15 cellular contexts compared by ENCODE assay signal in the genomic region with DNA sequence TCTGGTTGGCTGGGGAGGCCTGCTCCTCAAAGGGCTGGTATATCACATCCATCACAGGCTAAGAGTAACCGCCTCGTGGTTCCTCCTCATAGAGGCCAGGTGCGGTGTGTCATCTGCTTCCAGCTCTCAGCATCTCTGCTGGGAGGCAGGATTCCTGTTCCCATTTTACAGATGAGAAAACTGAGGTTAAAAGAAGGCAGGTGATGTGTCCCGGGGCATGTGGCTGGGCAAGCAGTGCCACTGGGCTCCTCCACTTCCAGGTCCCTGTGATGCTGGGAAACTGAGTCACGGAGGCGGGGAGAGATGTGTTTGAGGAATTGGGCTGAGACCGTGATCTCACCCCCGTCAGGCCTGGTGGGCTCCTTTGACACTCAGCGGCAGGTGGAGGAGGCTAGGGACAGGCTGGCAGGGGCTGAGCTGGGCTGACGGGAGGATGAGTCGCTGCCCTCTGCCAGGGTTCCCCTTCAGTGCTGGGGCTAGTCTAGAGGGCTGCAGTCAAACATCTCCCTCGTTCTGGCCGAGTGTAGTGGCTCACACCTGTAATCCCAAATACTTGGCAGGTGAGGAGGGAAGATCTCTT. TPM values are rescaled to one million over a fixed set of nuclear protein-coding genes. Genes with fewer than 3 reads are reported as not detected.
DNase-seq lines count a peak whose midpoint lies in the region; ATAC-seq and TF ChIP-seq lines count a peak whose summit lies in the region.
"Had no signal": no experiment of that assay in that cellular context is flagged by ENCODE, and none has a peak within 500 bp of the region (broad histone marks: within the 10 kb centered on the region; RNA-seq: fewer than 3 reads in every experiment).

No MANE protein-coding gene starts in this region.

- no peaks in the 10 kb centered on the region for H3K27me3 Mint-ChIP-seq in activated CD8-positive, alpha-beta memory T cell treated with anti-CD3 and anti-CD28 coated beads, Interleukin-2, amount 10 ng/mL, durations not matched to agents 7 days and 5 days
- no peaks in the 10 kb centered on the region for H3K27me3 Mint-ChIP-seq in activated naive CD8-positive, alpha-beta T cell treated with anti-CD3 and anti-CD28 coated beads for 36 hours

- no peaks in the 10 kb centered on the region for H3K9me3 ChIP-seq in neuronal stem cell (replicated peaks in 1 of 2; ENCODE audit: control insufficient read depth in 2 of 2, insufficient read depth in 1 of 2, low read depth in 1 of 2, low read length in 2 of 2)
- H3K9me3 ChIP-seq in trophoblast cell (ENCODE audit: insufficient read depth, low read depth, low read length) = peaks cover 5% of the 10 kb centered on the region
- H3K9me3 ChIP-seq: esophagus squamous epithelium, Peyer's patch, upper lobe of right lung had no signal

- H4K8ac ChIP-seq in neuronal stem cell (ENCODE audit: low read depth, low read length) (no peak overlapping the region), trophoblast cell (ENCODE audit: low read depth, low read length) (no peak overlapping the region)

- intact Hi-C loops in left colon (cut with DNase I, micrococcal nuclease) = no loop called here

- no peak overlapping the region for H3K18ac ChIP-seq in neuronal stem cell (ENCODE audit: low read length)
- H3K18ac ChIP-seq in trophoblast cell (ENCODE audit: low read length) = no peak overlapping the region

- no peak overlapping the region for H3K23ac ChIP-seq in neuronal stem cell (ENCODE audit: low read depth, low read length, poor library complexity)
- H3K23ac ChIP-seq in trophoblast cell (ENCODE audit: low read length) = no peak overlapping the region

- H2BK120ac ChIP-seq in neuronal stem cell (ENCODE audit: low read depth, low read length) = no peak overlapping the region
- H2BK120ac ChIP-seq in trophoblast cell (ENCODE audit: insufficient read depth, low read length, poor library complexity) = no peak overlapping the region

- H3K4me1 ChIP-seq in neuronal stem cell (ENCODE audit: control insufficient read depth in 2 of 2, insufficient read depth in 1 of 2, low read depth in 1 of 2, low read length in 2 of 2) = peaks cover 0 to 11% of the 10 kb centered on the region in 2 donors
- H3K4me1 ChIP-seq in trophoblast cell (ENCODE audit: control insufficient read depth in 1 of 2, insufficient read depth in 2 of 2, low read length in 2 of 2) = peaks cover 9 to 11% of the 10 kb centered on the region in 2 experiments

- ATAC-seq in activated CD8-positive, alpha-beta memory T cell treated with anti-CD3 and anti-CD28 coated beads, Interleukin-2, amount 10 ng/mL, durations not matched to agents 7 days and 5 days = no peak
- ATAC-seq in left colon (no peak), GM19455 (IDR thresholded peaks at IDR 0.05; ENCODE audit: unreplicated experiment) (no peak)
- ATAC-seq: upper lobe of right lung had no signal

- H3K27me3 ChIP-seq in HL-60 (ENCODE audit: insufficient read depth, poor library complexity, severe bottlenecking) (no peaks in the 10 kb centered on the region), neuronal stem cell (ENCODE audit: control insufficient read depth in 3 of 3, insufficient read depth in 3 of 3, low read depth in 1 of 3, low read length in 3 of 3) (no peaks in the 10 kb centered on the region), trophoblast cell (ENCODE audit: insufficient read depth, low read length) (no peaks in the 10 kb centered on the region)
- H3K27me3 ChIP-seq: esophagus squamous epithelium, Peyer's patch, upper lobe of right lung had no signal

- H3K4ac ChIP-seq in neuronal stem cell (ENCODE audit: low read length) = no peak overlapping the region
- H3K4ac ChIP-seq in trophoblast cell (ENCODE audit: low read depth, low read length) = no peak overlapping the region

- peaks cover 3% of the 10 kb centered on the region for H3K79me2 ChIP-seq in trophoblast cell (ENCODE audit: control insufficient read depth, insufficient read depth, low read length, poor library complexity)

- no peaks in the 10 kb centered on the region for H3K9me3 Mint-ChIP-seq in activated CD8-positive, alpha-beta memory T cell treated with anti-CD3 and anti-CD28 coated beads, Interleukin-2, amount 10 ng/mL, durations not matched to agents 7 days and 5 days (ENCODE audit: low read depth)
- H3K9me3 Mint-ChIP-seq in activated naive CD8-positive, alpha-beta T cell treated with anti-CD3 and anti-CD28 coated beads for 36 hours = no peaks in the 10 kb centered on the region
- H3K9me3 Mint-ChIP-seq: mesothelial cell of epicardium had no signal

- H2BK12ac ChIP-seq in neuronal stem cell (ENCODE audit: low read length) (no peak overlapping the region), trophoblast cell (ENCODE audit: low read length) (no peak overlapping the region)

- no peak for DNase-seq in activated CD8-positive, alpha-beta memory T cell treated with anti-CD3 and anti-CD28 coated beads, Interleukin-2, amount 10 ng/mL, durations not matched to agents 7 days and 5 days
- DNase-seq in activated CD8-positive, alpha-beta memory T cell treated with anti-CD3 and anti-CD28 coated beads for 24 hours = no peak
- DNase-seq in HL-60 (ENCODE audit: low read depth in 1 of 2, low spot score in 1 of 2) (no peak), neuronal stem cell (ENCODE audit: low spot score) (no peak), left colon (no peak), trophoblast cell (no peak)
- DNase-seq in activated naive CD8-positive, alpha-beta T cell treated with anti-CD3 and anti-CD28 coated beads for 36 hours = no peak
- DNase-seq: cortex of kidney, esophagus squamous epithelium, islet precursor cell, NCI-H748 treated with DMSO at 0.1 percent for 48 hours, Peyer's patch, upper lobe of right lung had no signal

- H3K4me2 ChIP-seq in neuronal stem cell (ENCODE audit: insufficient read depth, low read length, poor library complexity, severe bottlenecking) (no peak overlapping the region), trophoblast cell (ENCODE audit: low read length) (no peak overlapping the region)

- no peak overlapping the region for H3K9ac ChIP-seq in neuronal stem cell (ENCODE audit: low read depth, low read length, poor library complexity)
- H3K9ac ChIP-seq in trophoblast cell (ENCODE audit: low read length) = no peak overlapping the region

- CTCF ChIA-PET in activated CD8-positive, alpha-beta memory T cell treated with anti-CD3 and anti-CD28 coated beads, Interleukin-2, amount 10 ng/mL, durations not matched to agents 7 days and 5 days (lab: Charles Lee) = interaction anchor here (1.1 kb wide), 1 partner anchor 15 kb away, joined by 4 read pairs; no protein-coding TSS in a partner anchor

- no peak overlapping the region for H4K91ac ChIP-seq in neuronal stem cell (ENCODE audit: low read depth, low read length, poor library complexity)
- no peak overlapping the region for H4K91ac ChIP-seq in trophoblast cell (ENCODE audit: low read depth, low read length)

- peaks cover 46% of the 10 kb centered on the region for H3K4me1 Mint-ChIP-seq in activated CD8-positive, alpha-beta memory T cell treated with anti-CD3 and anti-CD28 coated beads, Interleukin-2, amount 10 ng/mL, durations not matched to agents 7 days and 5 days
- peaks cover 39% of the 10 kb centered on the region for H3K4me1 Mint-ChIP-seq in activated naive CD8-positive, alpha-beta T cell treated with anti-CD3 and anti-CD28 coated beads for 36 hours

- H3K14ac ChIP-seq in neuronal stem cell (ENCODE audit: low read length) (peak overlapping the region; percentile 58), trophoblast cell (ENCODE audit: low read length) (no peak overlapping the region)

- no peak for TF ChIP-seq CTCF in HL-60 (IDR thresholded peaks at IDR 0.05; ENCODE audit: insufficient read depth, low read length)

- no CpG with 5 or more reads among the region's 13 CpGs for WGBS in neuronal stem cell (ENCODE audit: extremely low coverage in 2 of 2, insufficient read length in 2 of 2, insufficient replicate concordance in 1 of 2), 2 donors
- no CpG with 5 or more reads among the region's 13 CpGs for WGBS in trophoblast cell (ENCODE audit: extremely low coverage, insufficient coverage, insufficient read length)

- peaks cover 43% of the 10 kb centered on the region for H3K36me3 Mint-ChIP-seq in activated CD8-positive, alpha-beta memory T cell treated with anti-CD3 and anti-CD28 coated beads, Interleukin-2, amount 10 ng/mL, durations not matched to agents 7 days and 5 days
- peaks cover 40% of the 10 kb centered on the region for H3K36me3 Mint-ChIP-seq in activated naive CD8-positive, alpha-beta T cell treated with anti-CD3 and anti-CD28 coated beads for 36 hours

- H2AFZ ChIP-seq in neuronal stem cell (ENCODE audit: low read length) (no peak overlapping the region), trophoblast cell (ENCODE audit: insufficient read depth, low read length, poor library complexity) (no peak overlapping the region)

- no peak overlapping the region for H4K12ac ChIP-seq in trophoblast cell (ENCODE audit: low read depth, low read length)

- H2BK5ac ChIP-seq in neuronal stem cell (ENCODE audit: low read length) (peak overlapping the region; percentile 39), trophoblast cell (ENCODE audit: low read depth, low read length, poor library complexity) (no peak overlapping the region)

- H3K4me3 ChIP-seq in HL-60 (replicated peaks; ENCODE audit: insufficient read depth, low read length) (no peak overlapping the region), neuronal stem cell (ENCODE audit: low read length in 2 of 2) (no peak overlapping the region), trophoblast cell (ENCODE audit: low read depth, low read length) (no peak overlapping the region)
- H3K4me3 ChIP-seq: esophagus squamous epithelium, Peyer's patch, upper lobe of right lung had no signal

- no peak overlapping the region for H3K4me3 Mint-ChIP-seq in activated CD8-positive, alpha-beta memory T cell treated with anti-CD3 and anti-CD28 coated beads, Interleukin-2, amount 10 ng/mL, durations not matched to agents 7 days and 5 days
- H3K4me3 Mint-ChIP-seq in activated naive CD8-positive, alpha-beta T cell treated with anti-CD3 and anti-CD28 coated beads for 36 hours = peak overlapping the region; percentile 29
- H3K4me3 Mint-ChIP-seq: mesothelial cell of epicardium had no signal

- H3K27ac ChIP-seq in HL-60 (replicated peaks) = peak overlapping the region; percentile 25; the same call in 1 of the 2 replicates
- H3K27ac ChIP-seq in neuronal stem cell (replicated peaks; ENCODE audit: low read length) = no peak overlapping the region
- no peak overlapping the region for H3K27ac ChIP-seq in trophoblast cell (ENCODE audit: low read depth, low read length)
- H3K27ac ChIP-seq: esophagus squamous epithelium, upper lobe of right lung had no signal

- H2BK15ac ChIP-seq in neuronal stem cell (ENCODE audit: low read length) = no peak overlapping the region

- no peak overlapping the region for H2AK5ac ChIP-seq in neuronal stem cell (ENCODE audit: low read depth, low read length)
- H2AK5ac ChIP-seq in trophoblast cell (ENCODE audit: low read length) = no peak overlapping the region

- H3K79me1 ChIP-seq in neuronal stem cell (ENCODE audit: low read depth, low read length) (peaks cover 6% of the 10 kb centered on the region), trophoblast cell (ENCODE audit: low read length) (peaks cover 9% of the 10 kb centered on the region)

- H3K27ac Mint-ChIP-seq in activated CD8-positive, alpha-beta memory T cell treated with anti-CD3 and anti-CD28 coated beads, Interleukin-2, amount 10 ng/mL, durations not matched to agents 7 days and 5 days = peak overlapping the region; percentile 69
- H3K27ac Mint-ChIP-seq in activated naive CD8-positive, alpha-beta T cell treated with anti-CD3 and anti-CD28 coated beads for 36 hours = peak overlapping the region; percentile 68
- H3K27ac Mint-ChIP-seq: mesothelial cell of epicardium had no signal

- H3K36me3 ChIP-seq in neuronal stem cell (replicated peaks in 1 of 2; ENCODE audit: control insufficient read depth in 2 of 2, insufficient read depth in 2 of 2, low read length in 2 of 2) (peaks cover 15% of the 10 kb centered on the region in 2 donors), trophoblast cell (ENCODE audit: control insufficient read depth in 1 of 2, insufficient read depth in 2 of 2, low read length in 2 of 2) (peaks cover 49 to 51% of the 10 kb centered on the region in 2 experiments)

RNA-seq across cellular contexts. Expression of a gene that starts 9.4 kb away (rescaled TPM):
- total RNA-seq in activated CD8-positive, alpha-beta memory T cell treated with anti-CD3 and anti-CD28 coated beads, Interleukin-2, amount 10 ng/mL, durations not matched to agents 7 days and 5 days = 100 to 1,000 TPM; 388 to 398 TPM
- 100 to 1,000 TPM; 256 to 258 TPM for total RNA-seq in activated naive CD8-positive, alpha-beta T cell treated with anti-CD3 and anti-CD28 coated beads for 36 hours
- 33.4 TPM for polyA plus RNA-seq in neuronal stem cell (2013, experiment 1 of 2)
- 32.0 TPM for polyA plus RNA-seq in neuronal stem cell (2013, experiment 2 of 2)
- total RNA-seq in left colon = 100 to 1,000 TPM; 143 to 170 TPM
- polyA plus RNA-seq in trophoblast cell (2013) = 131 TPM in 2 replicates

RNA-seq across cellular contexts. Expression of a gene that starts 24.5 kb away (rescaled TPM):
- 100 to 1,000 TPM in 1 of 2 experiments, 10 to 100 TPM in 1; 94.7 to 128 TPM for total RNA-seq in activated CD8-positive, alpha-beta memory T cell treated with anti-CD3 and anti-CD28 coated beads, Interleukin-2, amount 10 ng/mL, durations not matched to agents 7 days and 5 days
- total RNA-seq in activated naive CD8-positive, alpha-beta T cell treated with anti-CD3 and anti-CD28 coated beads for 36 hours = 100 to 1,000 TPM; 201 to 214 TPM
- 126 TPM for polyA plus RNA-seq in neuronal stem cell (2013, experiment 1 of 2)
- polyA plus RNA-seq in neuronal stem cell (2013, experiment 2 of 2) = 129 TPM
- total RNA-seq in left colon = 10 to 100 TPM; 74.2 to 81.6 TPM
- 102 and 109 TPM in 2 replicates for polyA plus RNA-seq in trophoblast cell (2013)

RNA-seq across cellular contexts. Expression of a gene that starts 24.9 kb away (rescaled TPM):
- total RNA-seq in activated CD8-positive, alpha-beta memory T cell treated with anti-CD3 and anti-CD28 coated beads, Interleukin-2, amount 10 ng/mL, durations not matched to agents 7 days and 5 days = 100 to 1,000 TPM; 116 to 138 TPM
- total RNA-seq in activated naive CD8-positive, alpha-beta T cell treated with anti-CD3 and anti-CD28 coated beads for 36 hours = 100 to 1,000 TPM; 156 to 162 TPM
- 118 TPM for polyA plus RNA-seq in neuronal stem cell (2013, experiment 1 of 2)
- 113 TPM for polyA plus RNA-seq in neuronal stem cell (2013, experiment 2 of 2)
- total RNA-seq in left colon = 10 to 100 TPM; 69.9 to 79.0 TPM
- 126 and 130 TPM in 2 replicates for polyA plus RNA-seq in trophoblast cell (2013)

RNA-seq across cellular contexts. Expression of a gene that starts 54.7 kb away (rescaled TPM):
- 1 to 10 TPM; 5.8 to 8.9 TPM for total RNA-seq in activated CD8-positive, alpha-beta memory T cell treated with anti-CD3 and anti-CD28 coated beads, Interleukin-2, amount 10 ng/mL, durations not matched to agents 7 days and 5 days
- 1 to 10 TPM; 5.9 to 9.1 TPM for total RNA-seq in activated naive CD8-positive, alpha-beta T cell treated with anti-CD3 and anti-CD28 coated beads for 36 hours
- 4.5 TPM for polyA plus RNA-seq in neuronal stem cell (2013, experiment 1 of 2)
- polyA plus RNA-seq in neuronal stem cell (2013, experiment 2 of 2) = 4.8 TPM
- total RNA-seq in left colon = 1 to 10 TPM; 5.2 to 6.0 TPM
- 3.7 and 4.0 TPM in 2 replicates for polyA plus RNA-seq in trophoblast cell (2013)

RNA-seq across cellular contexts. Expression of a gene that starts 54.9 kb away (rescaled TPM):
- 10 to 100 TPM; 72.2 to 75.4 TPM for total RNA-seq in activated CD8-positive, alpha-beta memory T cell treated with anti-CD3 and anti-CD28 coated beads, Interleukin-2, amount 10 ng/mL, durations not matched to agents 7 days and 5 days
- total RNA-seq in activated naive CD8-positive, alpha-beta T cell treated with anti-CD3 and anti-CD28 coated beads for 36 hours = 10 to 100 TPM; 70.0 to 70.1 TPM
- polyA plus RNA-seq in neuronal stem cell (2013, experiment 1 of 2) = 67.4 TPM
- 65.7 TPM for polyA plus RNA-seq in neuronal stem cell (2013, experiment 2 of 2)
- total RNA-seq in left colon = 10 to 100 TPM; 18.6 to 26.0 TPM
- 61.2 and 66.0 TPM in 2 replicates for polyA plus RNA-seq in trophoblast cell (2013)
